In genomic region chr4:114334808-114335739, GRCh38 we compare ENCODE assay signal across 21 cellular contexts.
"Had no signal": no experiment of that assay in that cellular context is flagged by ENCODE, and none has a peak within 500 bp of the region (broad histone marks: within the 10 kb centered on the region; RNA-seq: fewer than 3 reads in every experiment).

No MANE protein-coding gene starts in this region.

- ATAC-seq: activated naive CD4-positive, alpha-beta T cell treated with anti-CD3 and anti-CD28 coated beads, Interleukin-2, amount 50 U/mL, for 72 hours; foreskin keratinocyte; psoas muscle; right cardiac atrium had no signal

- H3K4me2 ChIP-seq: neural progenitor cell had no signal

- H3K27me3 ChIP-seq: adrenal gland, foreskin keratinocyte, neural progenitor cell, ovary, stomach, testis had no signal

- H3K27me3 Mint-ChIP-seq: dendritic cell treated with granulocyte-macrophage colony-stimulating factor and Interleukin-4, amounts not matched to agents 40 ng/mL and 50 ng/mL, for 4 days; type B pancreatic cell had no signal

- H3K36me3 Mint-ChIP-seq: neural progenitor cell, type B pancreatic cell had no signal

- H3K4me1 ChIP-seq: adrenal gland, neural progenitor cell, psoas muscle, stomach, testis had no signal

- H3K4me1 Mint-ChIP-seq: neural progenitor cell had no signal

- H3K4me3 ChIP-seq: adrenal gland, lung, neural progenitor cell, ovary, psoas muscle, skin epidermis, stomach, testis had no signal

- H3K9me3 Mint-ChIP-seq: neural progenitor cell, type B pancreatic cell had no signal

- H3K9me3 ChIP-seq: adrenal gland, ovary, psoas muscle, stomach, testis had no signal

- DNase-seq: activated CD4-positive, alpha-beta T cell treated with anti-CD3 and anti-CD28 coated beads, Interleukin-2, amount 50 U/mL, for 48 hours; activated gamma-delta T cell treated with Interleukin-2 at 50 U/mL for 16 hours; adrenal gland; effector memory CD4-positive, alpha-beta T cell; hippocampal formation; ovary; psoas muscle; right cardiac atrium; stomach; T-helper 2 cell; testis; WERI-Rb-1 had no signal

- FAIRE-seq: islet of Langerhans had no signal

- H3K4me3 Mint-ChIP-seq: activated T-helper 1 cell treated with anti-CD3 and anti-CD28 coated beads, Interleukin-12 subunit alpha, Interleukin-12 subunit beta, Interleukin-2, Interleukin-4 antibody, amounts not matched to agents 30 ng/mL and 10 ng/mL and 1 ng/mL, durations not matched to agents 14 hours and 24 hours and 36 hours; dendritic cell treated with granulocyte-macrophage colony-stimulating factor and Interleukin-4, amounts not matched to agents 40 ng/mL and 50 ng/mL, for 4 days; neural progenitor cell; type B pancreatic cell had no signal

- H2AFZ ChIP-seq: neural progenitor cell had no signal

- H3K36me3 ChIP-seq: adrenal gland, neural progenitor cell, ovary, stomach, WERI-Rb-1 had no signal

- H3K9ac ChIP-seq: neural progenitor cell had no signal

- H3K27ac Mint-ChIP-seq: activated naive CD4-positive, alpha-beta T cell treated with anti-CD3 and anti-CD28 coated beads, Interleukin-2, amount 50 U/mL, for 72 hours; activated T-helper 1 cell treated with anti-CD3 and anti-CD28 coated beads, Interleukin-12 subunit alpha, Interleukin-12 subunit beta, Interleukin-2, Interleukin-4 antibody, amounts not matched to agents 30 ng/mL and 10 ng/mL and 1 ng/mL, durations not matched to agents 14 hours and 24 hours and 36 hours; dendritic cell treated with granulocyte-macrophage colony-stimulating factor and Interleukin-4, amounts not matched to agents 40 ng/mL and 50 ng/mL, for 4 days; neural progenitor cell; type B pancreatic cell had no signal

- H3K27ac ChIP-seq: adrenal gland, foreskin keratinocyte, neural progenitor cell, ovary, psoas muscle, skin epidermis, stomach, testis, WERI-Rb-1 had no signal
